In the genomic region with DNA sequence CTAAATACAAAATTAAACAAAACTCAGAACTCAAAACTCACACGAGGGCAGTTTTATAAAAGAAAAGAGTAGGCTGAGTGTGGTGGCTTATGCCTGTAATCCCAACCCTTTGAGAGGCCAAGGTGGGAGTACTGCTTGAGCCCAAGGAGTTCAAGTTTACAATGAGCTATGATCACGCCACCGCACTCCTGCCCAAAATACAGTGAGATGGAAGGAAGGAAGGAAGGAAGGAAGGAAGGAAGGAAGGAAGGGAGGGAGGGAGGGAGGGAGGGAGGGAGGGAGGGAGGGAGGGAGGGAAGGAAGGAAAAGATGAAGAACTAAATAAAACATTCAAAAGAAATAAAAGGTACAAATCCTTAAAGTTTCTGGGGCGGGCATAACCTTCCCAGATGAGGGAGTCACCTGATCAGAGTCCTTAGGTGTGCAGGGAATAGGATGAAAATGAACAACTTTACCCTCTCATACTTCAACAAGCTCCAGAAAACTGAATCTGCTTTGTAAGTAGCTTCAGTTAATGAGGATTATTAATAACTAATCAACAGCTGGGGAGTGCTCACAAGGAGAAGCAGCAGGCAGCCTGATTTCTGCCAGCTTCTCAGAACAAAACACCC, we compare ENCODE assay signal across 28 cellular contexts.
"Had no signal": no experiment of that assay in that cellular context is flagged by ENCODE, and none has a peak within 500 bp of the region (broad histone marks: within the 10 kb centered on the region; RNA-seq: fewer than 3 reads in every experiment).

No MANE protein-coding gene starts in this region.

- H3K4me3 ChIP-seq: heart left ventricle, skin epidermis, uterus had no signal

- H3K36me3 ChIP-seq: uterus had no signal

- H3K27me3 Mint-ChIP-seq: activated CD4-positive, alpha-beta memory T cell treated with anti-CD3 and anti-CD28 coated beads, Interleukin-2, amount 10 ng/mL, durations not matched to agents 7 days and 5 days; activated naive CD4-positive, alpha-beta T cell treated with anti-CD3 and anti-CD28 coated beads, Interleukin-2, amount 50 U/mL, for 24 hours; activated naive CD8-positive, alpha-beta T cell treated with anti-CD3 and anti-CD28 coated beads, Interleukin-2, amount 50 U/mL, for 24 hours; activated T-helper 17 cell treated with anti-CD3 and anti-CD28 coated beads, Interleukin-2, amount 50 U/mL, for 72 hours; effector memory CD8-positive, alpha-beta T cell; stimulated activated naive CD8-positive, alpha-beta T cell treated with anti-CD3 and anti-CD28 coated beads, Interleukin-15, Interleukin-2, amounts not matched to agents 100 ng/mL and 50 ng/mL, for 24 hours; type B pancreatic cell had no signal

- H3K4me1 Mint-ChIP-seq: nephron had no signal

- H3K27ac ChIP-seq: heart left ventricle, neutrophil, skin epidermis, uterus had no signal

- DNase-seq: activated CD4-positive, alpha-beta memory T cell treated with anti-CD3 and anti-CD28 coated beads, Interleukin-2, amount 10 ng/mL, durations not matched to agents 7 days and 5 days; activated CD4-positive, alpha-beta T cell treated with anti-CD3 and anti-CD28 coated beads for 4 hours; activated CD8-positive, alpha-beta memory T cell treated with anti-CD3 and anti-CD28 coated beads, Interleukin-2, amount 50 U/mL, for 48 hours; activated gamma-delta T cell treated with Interleukin-2 at 50 U/mL for 16 hours; activated naive CD8-positive, alpha-beta T cell treated with anti-CD3 and anti-CD28 coated beads, Interleukin-2, amount 50 U/mL, for 24 hours; activated T-cell treated with anti-CD3 and anti-CD28 coated beads, Interleukin-2, amount 50 U/mL, for 4 hours; amygdala; caudate nucleus; cortex of kidney; effector memory CD8-positive, alpha-beta T cell; foreskin fibroblast; heart left ventricle; hypothalamus; immature natural killer cell; kidney; left colon; mammary epithelial cell; stimulated activated CD4-positive, alpha-beta T cell treated with anti-CD3 and anti-CD28 coated beads, Interleukin-12 subunit alpha, Interleukin-12 subunit beta, amount 100 ng/mL, for 4 hours; stimulated activated CD4-positive, alpha-beta T cell treated with anti-CD3 and anti-CD28 coated beads, Interleukin-4, amount 100 ng/mL, for 1 hour; uterus had no signal

- H3K27ac Mint-ChIP-seq: activated CD4-positive, alpha-beta memory T cell treated with anti-CD3 and anti-CD28 coated beads, Interleukin-2, amount 10 ng/mL, durations not matched to agents 7 days and 5 days; activated naive CD4-positive, alpha-beta T cell treated with anti-CD3 and anti-CD28 coated beads, Interleukin-2, amount 50 U/mL, for 24 hours; activated naive CD8-positive, alpha-beta T cell treated with anti-CD3 and anti-CD28 coated beads, Interleukin-2, amount 50 U/mL, for 24 hours; activated T-helper 17 cell treated with anti-CD3 and anti-CD28 coated beads, Interleukin-2, amount 50 U/mL, for 72 hours; effector memory CD8-positive, alpha-beta T cell; nephron; type B pancreatic cell had no signal

- ATAC-seq: activated naive CD8-positive, alpha-beta T cell treated with anti-CD3 and anti-CD28 coated beads, Interleukin-2, amount 50 U/mL, for 24 hours; activated T-cell treated with anti-CD3 and anti-CD28 coated beads, Interleukin-2, amount 50 U/mL, for 4 hours; activated T-helper 17 cell treated with anti-CD3 and anti-CD28 coated beads, Interleukin-2, amount 50 U/mL, for 72 hours; effector memory CD8-positive, alpha-beta T cell; heart left ventricle; left colon; sciatic nerve had no signal

- H3K9me3 ChIP-seq: heart left ventricle, neutrophil, uterus had no signal

- H3K4me3 Mint-ChIP-seq: activated CD4-positive, alpha-beta memory T cell treated with anti-CD3 and anti-CD28 coated beads, Interleukin-2, amount 10 ng/mL, durations not matched to agents 7 days and 5 days; activated naive CD8-positive, alpha-beta T cell treated with anti-CD3 and anti-CD28 coated beads, Interleukin-2, amount 50 U/mL, for 24 hours; activated T-cell treated with anti-CD3 and anti-CD28 coated beads, Interleukin-2, amount 50 U/mL, for 4 hours; activated T-helper 17 cell treated with anti-CD3 and anti-CD28 coated beads, Interleukin-2, amount 50 U/mL, for 72 hours; effector memory CD8-positive, alpha-beta T cell; nephron; stimulated activated naive CD8-positive, alpha-beta T cell treated with anti-CD3 and anti-CD28 coated beads, Interleukin-15, Interleukin-2, amounts not matched to agents 100 ng/mL and 50 ng/mL, for 24 hours; type B pancreatic cell had no signal

- H3K9me3 Mint-ChIP-seq: activated T-helper 17 cell treated with anti-CD3 and anti-CD28 coated beads, Interleukin-2, amount 50 U/mL, for 72 hours; effector memory CD8-positive, alpha-beta T cell; immature natural killer cell; nephron; type B pancreatic cell had no signal

- H3K4me1 ChIP-seq: heart left ventricle, uterus had no signal

- H3K27me3 ChIP-seq: heart left ventricle, neutrophil, uterus had no signal
